Comparison of ENCODE assay signal across 1 cellular context in the genomic region with DNA sequence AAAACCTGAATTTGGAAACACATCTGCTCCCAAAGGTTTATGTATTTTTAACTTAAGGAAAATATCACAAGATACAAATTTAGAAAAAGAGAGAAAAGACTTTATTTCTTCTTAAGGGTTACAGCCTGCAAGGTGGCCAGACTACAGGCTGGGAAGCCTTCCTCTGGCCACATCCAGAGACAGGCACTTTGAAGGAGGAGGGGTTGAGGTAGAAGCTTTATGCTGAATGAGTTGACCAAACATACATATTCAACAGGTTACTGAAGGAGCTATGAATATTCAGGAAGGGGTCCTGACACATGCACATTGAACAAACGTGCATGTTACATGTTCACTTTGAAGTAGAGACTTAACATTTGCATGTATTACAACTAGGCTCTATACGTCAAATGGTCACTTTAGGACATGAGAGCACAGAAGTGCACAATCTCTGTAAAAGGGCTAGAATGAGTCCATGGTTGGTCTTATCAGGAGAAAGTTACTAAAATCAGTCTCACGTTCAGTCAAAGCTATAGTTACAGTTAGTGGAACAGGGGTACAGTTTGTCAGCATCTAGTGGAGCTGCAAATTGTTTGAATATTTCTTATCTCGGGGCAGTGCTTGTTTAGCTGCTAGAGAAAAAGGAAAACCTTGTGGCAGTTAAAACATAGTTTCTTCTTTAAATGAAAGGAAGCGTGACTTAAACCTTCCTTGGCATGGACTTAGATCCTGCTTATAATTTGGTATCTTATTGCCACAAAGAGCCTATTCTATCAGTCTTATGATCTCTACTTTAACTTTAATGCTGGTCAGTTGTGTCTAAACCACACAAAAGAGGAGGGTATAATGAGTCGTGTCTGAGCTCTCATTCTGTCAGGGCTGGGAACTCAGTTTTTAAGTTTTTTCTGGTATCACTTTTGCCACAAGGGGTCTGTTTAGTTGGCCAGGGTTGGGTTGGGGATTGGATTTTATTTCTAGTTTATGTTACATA.
TF ChIP-seq lines count a peak whose summit lies in the region.

No MANE protein-coding gene starts in this region.

TF ChIP-seq in GM12891, 5 proteins besides CTCF, POLR2A, EP300 and RAD21:
- 0 out of 2 replicates have a peak, but pooled peaks have one; percentile 25 for TF ChIP-seq POLR2AphosphoS5 (IDR thresholded peaks at IDR 0.05; ENCODE audit: low read depth, low read length)
- no peak for TF ChIP-seq TAF1 (IDR thresholded peaks at IDR 0.05; ENCODE audit: low read depth, low read length)
- TF ChIP-seq POU2F2 (IDR thresholded peaks at IDR 0.05; ENCODE audit: low read depth, low read length): peak; percentile 67; the same call in 1 of the 2 replicates
TF ChIP-seq in GM12891: peak in this region for 2.
